Comparison of ENCODE assay signal across 14 cellular contexts in genomic region chr3:124781706-124782376, GRCh38. TPM values are rescaled to one million over a fixed set of nuclear protein-coding genes. Genes with fewer than 3 reads are reported as not detected.
A peak's percentile ranks its signal among the peaks of the same experiment; 100 is the strongest.
DNase-seq lines count a peak whose midpoint lies in the region; ATAC-seq and TF ChIP-seq lines count a peak whose summit lies in the region.
"Had no signal": no experiment of that assay in that cellular context is flagged by ENCODE, and none has a peak within 500 bp of the region (broad histone marks: within the 10 kb centered on the region; RNA-seq: fewer than 3 reads in every experiment).

No MANE protein-coding gene starts in this region.

- no peak for TF ChIP-seq CTCF in breast epithelium (IDR thresholded peaks at IDR 0.05)
- no peak for TF ChIP-seq CTCF in MCF 10A (IDR thresholded peaks at IDR 0.05; ENCODE audit: unreplicated experiment)
- TF ChIP-seq CTCF in fibroblast of lung (conservative IDR thresholded peaks at IDR 0.05 in 1 of 2, IDR thresholded peaks at IDR 0.05 in 1 of 2; ENCODE audit: low read depth in 1 of 2, low read length in 2 of 2), result no peak
- TF ChIP-seq CTCF in ovary (IDR thresholded peaks at IDR 0.05), result no peak
- TF ChIP-seq CTCF in upper lobe of right lung (IDR thresholded peaks at IDR 0.05), result no peak

- no peaks in the 10 kb centered on the region for H3K36me3 ChIP-seq in breast epithelium
- no peaks in the 10 kb centered on the region for H3K36me3 ChIP-seq in fibroblast of lung (ENCODE audit: control insufficient read depth, insufficient read depth, low read length)
- no peaks in the 10 kb centered on the region for H3K36me3 ChIP-seq in ovary
- H3K36me3 ChIP-seq in upper lobe of right lung, result no peaks in the 10 kb centered on the region

- DNase-seq in breast epithelium (ENCODE audit: low spot score in 2 of 2) (no peak), MCF 10A (ENCODE audit: unreplicated experiment) (no peak), fibroblast of lung (ENCODE audit: low read depth in 2 of 2) (no peak), ovary (no peak), upper lobe of right lung (no peak), NCI-H1694 treated with DMSO at 0.1 percent for 48 hours (lab: John Stamatoyannopoulos, UW) (no peak), DMS 273 (lab: John Stamatoyannopoulos, UW; ENCODE audit: unreplicated experiment) (no peak)
- no peak for DNase-seq in stimulated activated CD4-positive, alpha-beta T cell treated with anti-CD3 and anti-CD28 coated beads, Interleukin-1b, Interleukin-23, amount 100 ng/mL, for 48 hours
- DNase-seq: activated gamma-delta T cell, DMS 273 treated with DMSO at 0.1 percent for 48 hours, NCI-H2227 treated with DMSO at 0.1 percent for 48 hours, occipital lobe, PC-9, T1000 had no signal

- no peaks in the 10 kb centered on the region for H3K27me3 Mint-ChIP-seq in MCF 10A (ENCODE audit: insufficient read depth, unreplicated experiment)

- peaks cover 6% of the 10 kb centered on the region for H3K4me1 Mint-ChIP-seq in MCF 10A (ENCODE audit: insufficient read depth, unreplicated experiment)

- H3K4me1 ChIP-seq in breast epithelium (peaks cover 20 to 41% of the 10 kb centered on the region in 2 donors), fibroblast of lung (ENCODE audit: control insufficient read depth, extremely low read depth, insufficient read depth, low read length) (peaks cover 22% of the 10 kb centered on the region), ovary (ENCODE audit: insufficient read depth) (peaks cover 9% of the 10 kb centered on the region), upper lobe of right lung (peaks cover 25% of the 10 kb centered on the region)

- POLR2A ChIA-PET in MCF 10A (lab: Yijun Ruan, JAX), result interaction anchor here (1.3 kb wide), 1 partner anchor 12 kb away, joined by 4 read pairs; no protein-coding TSS in a partner anchor

- H3K9me3 Mint-ChIP-seq in MCF 10A (ENCODE audit: unreplicated experiment), result no peaks in the 10 kb centered on the region

- no peaks in the 10 kb centered on the region for H4K20me1 ChIP-seq in fibroblast of lung (ENCODE audit: control insufficient read depth, extremely low read depth, insufficient read depth, low read length)

- H3K36me3 Mint-ChIP-seq in MCF 10A (ENCODE audit: insufficient read depth, unreplicated experiment), result peaks cover 2% of the 10 kb centered on the region

- H3K4me3 ChIP-seq in breast epithelium (no peak overlapping the region), fibroblast of lung (replicated peaks in 1 of 4; ENCODE audit: control extremely low read depth in 1 of 4, insufficient read depth in 1 of 4, low read depth in 3 of 4, low read length in 4 of 4) (no peak overlapping the region), ovary (no peak overlapping the region), upper lobe of right lung (no peak overlapping the region)
- H3K4me3 ChIP-seq: PC-9 had no signal

- no peak for ATAC-seq in upper lobe of right lung

- no peak overlapping the region for H3K27ac Mint-ChIP-seq in MCF 10A (ENCODE audit: low read depth, unreplicated experiment)

- H3K27ac ChIP-seq in breast epithelium, result peak overlapping the region; percentile 90 to 94
- H3K27ac ChIP-seq in fibroblast of lung (ENCODE audit: insufficient read depth, low read length), result peak overlapping the region; percentile 76
- H3K27ac ChIP-seq in ovary, result peak overlapping the region; percentile 68
- peak overlapping the region; percentile 71 for H3K27ac ChIP-seq in upper lobe of right lung
- H3K27ac ChIP-seq: PC-9 had no signal

- no peaks in the 10 kb centered on the region for H3K27me3 ChIP-seq in breast epithelium
- H3K27me3 ChIP-seq in fibroblast of lung (ENCODE audit: control insufficient read depth, insufficient read depth, low read length), result no peaks in the 10 kb centered on the region
- H3K27me3 ChIP-seq in ovary, result no peaks in the 10 kb centered on the region
- no peaks in the 10 kb centered on the region for H3K27me3 ChIP-seq in upper lobe of right lung

- BruUV-seq in MCF 10A (replicated peaks; lab: Mats Ljungman, UMichigan), result no TSS peak

- no peak overlapping the region for H2AFZ ChIP-seq in fibroblast of lung (ENCODE audit: low read length)
- H2AFZ ChIP-seq: PC-9 had no signal

- H3K9ac ChIP-seq in fibroblast of lung (ENCODE audit: insufficient read depth, low read length), result no peak overlapping the region

- CTCF ChIA-PET in MCF 10A (lab: Yijun Ruan, JAX), result interaction anchor here (1.0 to 7.2 kb wide), 5 partner anchors 21 to 123 kb away, joined by 3 to 259 read pairs (median 13); no protein-coding TSS in a partner anchor

- intact Hi-C loops in breast epithelium (cut with DNase I; ENCODE audit: low total_unique reads) (no loop called here), MCF 10A (cut with micrococcal nuclease) (no loop called here), ovary (cut with DNase I) (no loop called here), upper lobe of right lung (cut with DNase I) (no loop called here)

- no peak overlapping the region for H3K4me3 Mint-ChIP-seq in MCF 10A (ENCODE audit: unreplicated experiment)

- TF ChIP-seq EP300 in ovary (IDR thresholded peaks at IDR 0.05), result no peak

- H3K79me2 ChIP-seq in fibroblast of lung (ENCODE audit: control insufficient read depth, insufficient read depth, low read length), result no peaks in the 10 kb centered on the region

- H3K9me3 ChIP-seq in breast epithelium (no peaks in the 10 kb centered on the region), fibroblast of lung (ENCODE audit: control insufficient read depth, insufficient read depth, low read depth, low read length) (no peaks in the 10 kb centered on the region), ovary (no peaks in the 10 kb centered on the region), upper lobe of right lung (no peaks in the 10 kb centered on the region)

- TF ChIP-seq POLR2A in breast epithelium (IDR thresholded peaks at IDR 0.05) (no peak), ovary (IDR thresholded peaks at IDR 0.05) (no peak)

- no peak overlapping the region for H3K4me2 ChIP-seq in fibroblast of lung (ENCODE audit: extremely low read depth, insufficient read depth, low read length)
- H3K4me2 ChIP-seq: PC-9 had no signal

- 58 to 84% (median 72%) methylated on average over 5 of the region's 5 CpGs for WGBS in ovary, 3 donors

RNA-seq across cellular contexts. Expression of gene UMPS, which starts 51.6 kb away (rescaled TPM):
- 10 to 100 TPM; 18.4 to 34.1 (median 28.0) TPM for total RNA-seq in breast epithelium
- 33.4 and 49.3 TPM in 2 replicates for total RNA-seq in MCF 10A (2022)
- 21.6 and 23.1 TPM in 2 replicates for total RNA-seq in fibroblast of lung
- 25.0 and 34.3 TPM in 2 replicates for polyA plus RNA-seq in fibroblast of lung
- 17.8 and 25.4 TPM in 2 replicates for polyA plus RNA-seq in fibroblast of lung (2012)
- polyA minus RNA-seq in fibroblast of lung (ENCODE audit: low replicate concordance), result 7.5 and 10.1 TPM in 2 replicates
- 10 to 100 TPM; 16.9 to 39.5 (median 27.5) TPM for total RNA-seq in ovary
- polyA plus RNA-seq in ovary, result 10 to 100 TPM; 15.2 to 20.1 TPM
- total RNA-seq in upper lobe of right lung, result 22.2 TPM
